9 cellular contexts compared by ENCODE assay signal in genomic region chr17:65231662-65232335, GRCh38.
A peak's percentile ranks its signal among the peaks of the same experiment; 100 is the strongest.
DNase-seq lines count a peak whose midpoint lies in the region; ATAC-seq, FAIRE-seq and TF ChIP-seq lines count a peak whose summit lies in the region.
"Had no signal": no experiment of that assay in that cellular context is flagged by ENCODE, and none has a peak within 500 bp of the region (broad histone marks: within the 10 kb centered on the region; RNA-seq: fewer than 3 reads in every experiment).

No MANE protein-coding gene starts in this region.

- TF ChIP-seq CTCF in CD14-positive monocyte (IDR thresholded peaks at IDR 0.05) (peak; percentile 27), bronchial epithelial cell (IDR thresholded peaks at IDR 0.05; ENCODE audit: insufficient read depth, low read length, severe bottlenecking) (peak; percentile 83)

- POLR2A ChIA-PET in T-cell (lab: Charles Lee), result no interaction called here

- no peaks in the 10 kb centered on the region for H3K36me3 Mint-ChIP-seq in CD14-positive monocyte
- H3K36me3 Mint-ChIP-seq in T-cell, result no peaks in the 10 kb centered on the region

- DNase-seq in CD14-positive monocyte (ENCODE audit: low spot score) (no peak), NCI-H128 (lab: John Stamatoyannopoulos, UW; ENCODE audit: unreplicated experiment) (peak; percentile 31), T-cell (peak in 19 of 34 experiments; percentile 5 to 42 (median 18)), bronchial epithelial cell (ENCODE audit: low read depth) (peak; percentile 92), kidney glomerular epithelial cell (lab: John Stamatoyannopoulos, UW) (peak; percentile 88)
- peak; percentile 37 for DNase-seq in stimulated activated CD4-positive, alpha-beta T cell treated with anti-CD3 and anti-CD28 coated beads, Interleukin-4, amount 100 ng/mL, for 1 hour

- H3K9me3 Mint-ChIP-seq in CD14-positive monocyte, result peaks cover 0 to 10% (median 6%) of the 10 kb centered on the region in 7 donors
- H3K9me3 Mint-ChIP-seq in T-cell, result peaks cover 0 to 4% (median 0%) of the 10 kb centered on the region in 3 donors

- intact Hi-C loops in CD14-positive monocyte (cut with micrococcal nuclease), result no loop called here

- no peak overlapping the region for H3K4me3 ChIP-seq in bronchial epithelial cell (ENCODE audit: low read depth, low read length)

- H3K4me3 Mint-ChIP-seq in CD14-positive monocyte, result no peak overlapping the region
- H3K4me3 Mint-ChIP-seq in T-cell, result no peak overlapping the region
- H3K4me3 Mint-ChIP-seq: IgD-negative memory B cell had no signal

- H3K4me1 Mint-ChIP-seq in CD14-positive monocyte, result peaks cover 26% of the 10 kb centered on the region
- peaks cover 23 to 32% (median 23%) of the 10 kb centered on the region in 3 donors for H3K4me1 Mint-ChIP-seq in T-cell

- FAIRE-seq in bronchial epithelial cell (lab: Jason Lieb, UNC), result no peak

- CTCF ChIA-PET in T-cell (lab: Charles Lee), result interaction anchor here (0.8 to 1.3 kb wide), 2 partner anchors 933 to 934 kb away, joined by 3 to 6 read pairs; no protein-coding TSS in a partner anchor

- H3K27me3 Mint-ChIP-seq in CD14-positive monocyte (ENCODE audit: low read depth in 3 of 3) (peaks cover 14 to 40% (median 32%) of the 10 kb centered on the region in 3 donors), T-cell (peaks cover 0 to 12% of the 10 kb centered on the region in 2 donors)

- H3K27ac Mint-ChIP-seq in CD14-positive monocyte, result no peak overlapping the region
- H3K27ac Mint-ChIP-seq in T-cell, result no peak overlapping the region

- H3K36me3 ChIP-seq in bronchial epithelial cell (ENCODE audit: control insufficient read depth, insufficient read depth, low read length), result no peaks in the 10 kb centered on the region

- ATAC-seq in GM19438 (IDR thresholded peaks at IDR 0.05; ENCODE audit: low read depth, unreplicated experiment) (peak; percentile 59), T-cell (replicated peaks in 1 of 4) (peak in 1 of 4 experiments; percentile 52), GM18519 (IDR thresholded peaks at IDR 0.05; ENCODE audit: low FRiP score, unreplicated experiment) (no peak)

- H3K27me3 ChIP-seq in bronchial epithelial cell (ENCODE audit: control insufficient read depth, insufficient read depth, low read length), result peaks cover 2% of the 10 kb centered on the region
